Comparison of ENCODE assay signal across 22 cellular contexts in the genomic region with DNA sequence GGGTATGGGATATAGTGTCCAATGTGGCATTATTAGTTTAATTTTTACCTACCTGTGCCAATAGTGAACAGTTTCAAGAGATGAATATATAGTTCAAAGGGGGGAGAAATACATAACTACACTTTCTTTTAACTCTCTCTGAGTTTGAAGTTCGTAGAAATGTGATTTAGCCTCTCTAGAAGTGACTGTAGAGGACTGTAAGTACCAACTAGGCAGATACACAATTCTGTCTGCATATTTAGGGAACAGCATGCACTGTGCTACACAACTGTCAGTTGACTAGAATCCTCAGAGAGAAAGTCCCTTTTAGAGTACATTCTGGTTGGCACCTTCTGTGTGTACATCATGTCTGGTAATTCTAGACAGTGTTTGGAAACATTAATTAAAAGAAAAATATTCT.
"Had no signal": no experiment of that assay in that cellular context is flagged by ENCODE, and none has a peak within 500 bp of the region (broad histone marks: within the 10 kb centered on the region; RNA-seq: fewer than 3 reads in every experiment).

No MANE protein-coding gene starts in this region.

- DNase-seq: colonic mucosa; cortex of kidney; dermis blood vessel endothelial cell; dorsolateral prefrontal cortex; effector CD4-positive, alpha-beta T cell; effector CD8-positive, alpha-beta T cell; effector memory CD4-positive, alpha-beta T cell; effector memory CD8-positive, alpha-beta T cell; endodermal cell; erythroblast; esophagus squamous epithelium; foreskin fibroblast; foreskin keratinocyte; foreskin melanocyte; gastrocnemius medialis; glutamatergic neuron; head of caudate nucleus; heart left ventricle; heart right ventricle had no signal

- H3K9me3 Mint-ChIP-seq: effector memory CD8-positive, alpha-beta T cell had no signal

- H3K27me3 Mint-ChIP-seq: dendritic cell treated with granulocyte-macrophage colony-stimulating factor and Interleukin-4, amounts not matched to agents 40 ng/mL and 50 ng/mL, for 4 days had no signal

- ATAC-seq: effector memory CD8-positive, alpha-beta T cell; esophagus mucosa; foreskin keratinocyte; gastrocnemius medialis; gastroesophageal sphincter; heart left ventricle; heart right ventricle had no signal

- H3K27ac Mint-ChIP-seq: dendritic cell treated with granulocyte-macrophage colony-stimulating factor and Interleukin-4, amounts not matched to agents 40 ng/mL and 50 ng/mL, for 4 days; effector memory CD8-positive, alpha-beta T cell; endodermal cell had no signal

- H3K4me3 Mint-ChIP-seq: dendritic cell treated with granulocyte-macrophage colony-stimulating factor and Interleukin-4, amounts not matched to agents 40 ng/mL and 50 ng/mL, for 4 days; effector memory CD8-positive, alpha-beta T cell; endodermal cell had no signal
